ENCODE assay signal across 14 cellular contexts in the genomic region with DNA sequence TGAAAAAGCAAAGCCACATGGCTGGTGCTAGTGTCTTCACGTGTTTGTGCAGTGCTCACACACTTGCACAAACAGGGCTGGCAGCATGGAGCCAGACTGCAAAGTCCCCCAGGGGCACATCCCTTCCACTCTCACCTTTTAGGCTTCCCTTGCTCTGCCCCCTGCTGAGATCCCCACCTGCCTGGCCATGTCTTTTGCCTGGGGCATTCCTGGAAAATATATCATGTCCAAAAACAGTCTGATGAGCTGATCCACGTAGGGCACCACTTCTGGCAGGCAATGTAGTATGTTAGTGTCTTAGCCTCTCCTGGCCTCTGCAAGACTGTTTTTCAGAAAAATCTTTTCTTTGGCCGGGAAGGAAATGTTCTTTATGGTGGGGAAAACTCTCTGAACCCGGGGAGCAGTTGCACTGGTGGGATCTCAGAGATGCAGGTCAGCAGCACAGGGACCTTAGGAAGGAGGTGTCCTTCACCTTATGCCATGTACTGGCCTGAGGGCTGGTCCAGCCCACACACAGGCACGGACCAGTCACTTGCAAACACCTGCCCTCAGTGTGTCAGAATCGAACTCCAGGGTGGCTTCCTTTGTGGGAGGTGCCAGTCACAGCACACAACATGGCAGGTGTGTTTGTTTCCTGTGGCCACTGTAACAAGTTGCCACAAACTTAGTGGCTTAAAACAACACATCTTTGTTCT. TPM values are rescaled to one million over a fixed set of nuclear protein-coding genes. Genes with fewer than 3 reads are reported as not detected.
DNase-seq lines count a peak whose midpoint lies in the region; ATAC-seq, FAIRE-seq and TF ChIP-seq lines count a peak whose summit lies in the region.
"Had no signal": no experiment of that assay in that cellular context is flagged by ENCODE, and none has a peak within 500 bp of the region (broad histone marks: within the 10 kb centered on the region; RNA-seq: fewer than 3 reads in every experiment).

No MANE protein-coding gene starts in this region.

- peak; percentile 46 for DNase-seq in activated CD4-positive, alpha-beta T cell treated with anti-CD3 and anti-CD28 coated beads for 36 hours
- DNase-seq in activated CD4-positive, alpha-beta T cell treated with anti-CD3 and anti-CD28 coated beads for 4 hours, result no peak
- no peak for DNase-seq in HTR-8/SVneo (ENCODE audit: insufficient read length, low spot score)
- no peak for DNase-seq in caudate nucleus (lab: John Stamatoyannopoulos, UW)
- no peak for DNase-seq in gastrocnemius medialis
- DNase-seq in ACHN, result no peak
- DNase-seq in tibial nerve (ENCODE audit: low spot score in 2 of 2), result no peak
- DNase-seq: amniotic stem cell; GDM1; NCI-H1092 treated with DMSO at 0.1 percent for 48 hours; NK-92 treated with Interleukin-12 subunit alpha and Interleukin-12 subunit beta, amount 100 ng/mL, for 24 hours; stimulated activated CD4-positive, alpha-beta T cell treated with anti-CD3 and anti-CD28 coated beads, Interleukin-4, amount 100 ng/mL, for 4 hours had no signal

- no peaks in the 10 kb centered on the region for H3K9me3 ChIP-seq in gastrocnemius medialis
- H3K9me3 ChIP-seq in tibial nerve, result no peaks in the 10 kb centered on the region
- H3K9me3 ChIP-seq: prostate gland had no signal

- no peaks in the 10 kb centered on the region for H3K9me3 Mint-ChIP-seq in activated CD4-positive, alpha-beta T cell treated with anti-CD3 and anti-CD28 coated beads for 36 hours (ENCODE audit: low read depth)

- H3K27me3 ChIP-seq in gastrocnemius medialis (no peaks in the 10 kb centered on the region), tibial nerve (no peaks in the 10 kb centered on the region)

- H3K36me3 ChIP-seq in gastrocnemius medialis (no peaks in the 10 kb centered on the region), tibial nerve (peaks cover 0 to 48% (median 3%) of the 10 kb centered on the region in 3 donors)
- H3K36me3 ChIP-seq: prostate gland had no signal

- H3K36me3 Mint-ChIP-seq in activated CD4-positive, alpha-beta T cell treated with anti-CD3 and anti-CD28 coated beads for 36 hours (ENCODE audit: low read depth), result peaks cover 7% of the 10 kb centered on the region

- FAIRE-seq in HTR-8/SVneo (lab: Jason Lieb, UNC), result peak; percentile 42

- H3K4me3 Mint-ChIP-seq in activated CD4-positive, alpha-beta T cell treated with anti-CD3 and anti-CD28 coated beads for 36 hours, result no peak overlapping the region

- H3K27ac Mint-ChIP-seq in activated CD4-positive, alpha-beta T cell treated with anti-CD3 and anti-CD28 coated beads for 36 hours, result peak overlapping the region; percentile 84

- H3K4me3 ChIP-seq in gastrocnemius medialis (no peak overlapping the region), tibial nerve (no peak overlapping the region)
- H3K4me3 ChIP-seq: prostate gland had no signal

- peaks cover 44% of the 10 kb centered on the region for H3K4me1 Mint-ChIP-seq in activated CD4-positive, alpha-beta T cell treated with anti-CD3 and anti-CD28 coated beads for 36 hours

- peaks cover 64 to 79% of the 10 kb centered on the region in 2 donors for H3K4me1 ChIP-seq in gastrocnemius medialis
- peaks cover 0 to 91% (median 17%) of the 10 kb centered on the region in 4 donors for H3K4me1 ChIP-seq in tibial nerve
- H3K4me1 ChIP-seq: prostate gland had no signal

- intact Hi-C loops in activated CD4-positive, alpha-beta T cell treated with anti-CD3 and anti-CD28 coated beads for 36 hours (cut with DNase I, micrococcal nuclease), result no loop called here
- intact Hi-C loops in gastrocnemius medialis (cut with DNase I; ENCODE audit: low total_unique reads), result no loop called here

- in situ Hi-C loops in gastrocnemius medialis (cut with MboI; ENCODE audit: low sequenced_read_pairs in 4 of 4) (no loop called here), ACHN (cut with HindIII; ENCODE audit: low pct_ligation_motif_present, low pct_unique_long_range_greater_than_20kb, low sequenced_read_pairs) (no loop called here)

- H3K27ac ChIP-seq in caudate nucleus (ENCODE audit: low read depth, low read length), result peak overlapping the region; percentile 53
- H3K27ac ChIP-seq in gastrocnemius medialis, result peak overlapping the region; percentile 79 to 81 (median 80)
- no peak overlapping the region for H3K27ac ChIP-seq in tibial nerve
- H3K27ac ChIP-seq: prostate gland had no signal

- CTCF ChIA-PET in activated CD4-positive, alpha-beta T cell treated with anti-CD3 and anti-CD28 coated beads for 36 hours (lab: Charles Lee), result no interaction called here

- POLR2A ChIA-PET in activated CD4-positive, alpha-beta T cell treated with anti-CD3 and anti-CD28 coated beads for 36 hours (lab: Charles Lee), result no interaction called here

- no peak for TF ChIP-seq CTCF in gastrocnemius medialis (IDR thresholded peaks at IDR 0.05 in 4 of 5, conservative IDR thresholded peaks at IDR 0.05 in 1 of 5)
- TF ChIP-seq CTCF in tibial nerve (IDR thresholded peaks at IDR 0.05), result no peak

- TF ChIP-seq POLR2A in gastrocnemius medialis (IDR thresholded peaks at IDR 0.05) (no peak), tibial nerve (IDR thresholded peaks at IDR 0.05) (no peak)

- 37 to 57% methylated on average over 6 of the region's 6 CpGs for WGBS in tibial nerve, 2 donors

- no peak for TF ChIP-seq EP300 in tibial nerve (IDR thresholded peaks at IDR 0.05)

- no peaks in the 10 kb centered on the region for H3K27me3 Mint-ChIP-seq in activated CD4-positive, alpha-beta T cell treated with anti-CD3 and anti-CD28 coated beads for 36 hours

- peak; percentile 71 for ATAC-seq in activated CD4-positive, alpha-beta T cell treated with anti-CD3 and anti-CD28 coated beads for 36 hours
- no peak for ATAC-seq in gastrocnemius medialis
- ATAC-seq in HG03025 (IDR thresholded peaks at IDR 0.05; ENCODE audit: low FRiP score, unreplicated experiment), result no peak

RNA-seq across cellular contexts. Expression of gene MPRIP, which starts 46.4 kb away (rescaled TPM):
- total RNA-seq in activated CD4-positive, alpha-beta T cell treated with anti-CD3 and anti-CD28 coated beads for 36 hours, result 100 to 1,000 TPM; 131 to 179 TPM
- total RNA-seq in gastrocnemius medialis, result 100 to 1,000 TPM in 3 of 4 donors, 10 to 100 TPM in 1; 71.1 to 127 (median 124) TPM
- 100 to 1,000 TPM; 216 to 291 (median 265) TPM for total RNA-seq in tibial nerve

Comparison
In these comparisons a context has a peak if more than half of its experiments do, and no peak if none do; other contexts are left out.
1. H3K27ac ChIP-seq: peak in caudate nucleus (single experiment) and gastrocnemius medialis (4 of 4); none in tibial nerve (0 of 4).